In genomic region chr9:135775911-135776310, GRCh38 we compare ENCODE assay signal across 3 cellular contexts.
"Had no signal": no experiment of that assay in that cellular context is flagged by ENCODE, and none has a peak within 500 bp of the region (broad histone marks: within the 10 kb centered on the region; RNA-seq: fewer than 3 reads in every experiment).

No MANE protein-coding gene starts in this region.

- H3K4me3 ChIP-seq: GM23248, HAP-1 had no signal

- H3K36me3 ChIP-seq: HAP-1 had no signal

- DNase-seq: GM23248, KBM-7 had no signal
